Comparison of ENCODE assay signal across 11 cellular contexts in genomic region chr5:159708090-159708489, GRCh38.
"Had no signal": no experiment of that assay in that cellular context is flagged by ENCODE, and none has a peak within 500 bp of the region (broad histone marks: within the 10 kb centered on the region; RNA-seq: fewer than 3 reads in every experiment).

No MANE protein-coding gene starts in this region.

- H3K4me3 ChIP-seq: GM23248, GM23338, HAP-1 had no signal

- H2AFZ ChIP-seq: GM23248, GM23338 had no signal

- H3K36me3 ChIP-seq: HAP-1 had no signal

- FAIRE-seq: H1, H54 had no signal

- H3K4me2 ChIP-seq: GM23338 had no signal

- H3K9ac ChIP-seq: GM23248 had no signal

- H3K9me3 ChIP-seq: HAP-1 had no signal

- ATAC-seq: GM23338, HCT116 had no signal

- H3K4me1 ChIP-seq: HAP-1 had no signal

- H3K27ac ChIP-seq: GM23248 had no signal

- DNase-seq: GM23248, GOT3, H7, H9, HCEC 1CT, HFFc6 had no signal
